ENCODE assay signal across 8 cellular contexts in the genomic region with DNA sequence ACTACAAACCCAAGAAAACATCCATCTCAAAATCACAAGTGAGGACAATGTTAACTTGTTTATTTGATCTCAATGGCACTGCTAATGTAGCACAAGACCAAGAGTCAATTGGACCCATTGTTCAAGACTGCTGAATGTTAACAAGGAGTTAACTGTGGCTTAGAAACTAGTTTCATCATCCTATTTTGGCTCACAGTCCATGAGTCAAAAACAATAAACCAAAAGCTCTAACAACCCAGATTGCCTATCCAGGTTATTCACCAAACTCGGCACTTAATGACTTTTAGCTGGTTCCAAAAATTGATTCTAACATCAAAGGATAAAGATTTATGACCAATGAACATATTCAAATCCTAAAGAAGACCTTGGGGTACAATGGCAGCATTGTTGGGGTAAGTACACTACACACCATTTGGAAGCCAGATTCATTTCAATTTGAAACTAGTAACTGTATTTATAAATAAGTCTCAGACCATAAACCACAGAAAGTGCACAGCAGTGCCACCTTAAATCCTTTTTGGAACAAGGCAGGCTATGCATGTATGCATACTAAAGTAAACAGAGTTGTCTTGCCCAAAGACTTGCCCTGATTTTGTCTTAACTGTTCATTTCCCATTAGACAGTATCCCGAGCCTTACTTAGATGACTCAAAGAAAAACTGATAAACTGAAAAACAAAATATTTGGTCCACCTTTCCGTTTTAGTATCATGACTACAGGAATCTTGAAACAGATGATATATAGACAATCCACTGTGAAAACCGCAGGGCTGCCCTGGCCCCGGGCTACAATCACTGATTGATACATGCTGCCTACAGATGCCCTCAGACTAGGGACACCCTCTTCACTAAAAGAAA.
DNase-seq lines count a peak whose midpoint lies in the region; ATAC-seq and FAIRE-seq lines count a peak whose summit lies in the region.

No MANE protein-coding gene starts in this region.

- DNase-seq in amniotic stem cell (lab: John Stamatoyannopoulos, UW) (peak; percentile 0), midbrain (lab: John Stamatoyannopoulos, UW) (peak; percentile 86), Karpas-422 (no peak), NOMO-1 treated with dmso at 0.1 percent for 144 hours (lab: John Stamatoyannopoulos, UW; ENCODE audit: unreplicated experiment) (no peak), NCI-H2171 (lab: John Stamatoyannopoulos, UW) (no peak)

- no peaks in the 10 kb centered on the region for H3K9me2 ChIP-seq in Karpas-422 (replicated peaks; ENCODE audit: insufficient read depth, low read length)

- H4K20me1 ChIP-seq in Karpas-422 (ENCODE audit: insufficient read depth, low read depth, low read length), result no peaks in the 10 kb centered on the region

- H3K27ac ChIP-seq in Karpas-422 (ENCODE audit: low read length), result no peak overlapping the region

- H2AFZ ChIP-seq in Karpas-422 (ENCODE audit: low read length), result no peak overlapping the region

- ATAC-seq in GM19035 (IDR thresholded peaks at IDR 0.05; ENCODE audit: unreplicated experiment) (peak; percentile 64), HG03139 (IDR thresholded peaks at IDR 0.05; ENCODE audit: unreplicated experiment) (peak; percentile 69)

- no peak overlapping the region for H3K9ac ChIP-seq in Karpas-422 (ENCODE audit: low read length)

- H3K36me3 ChIP-seq in Karpas-422 (ENCODE audit: insufficient read depth, low read length), result no peaks in the 10 kb centered on the region

- H3K27me3 ChIP-seq in Karpas-422 (ENCODE audit: low read length), result no peaks in the 10 kb centered on the region

- peak; percentile 99 for FAIRE-seq in A204.1 (lab: Jason Lieb, UNC)

- no peaks in the 10 kb centered on the region for H3K9me3 ChIP-seq in Karpas-422 (ENCODE audit: low read length)

- H3K79me2 ChIP-seq in Karpas-422 (ENCODE audit: low read length), result no peaks in the 10 kb centered on the region

- H3K4me3 ChIP-seq in Karpas-422 (ENCODE audit: low read length), result no peak overlapping the region

- no peak overlapping the region for H3K4me2 ChIP-seq in Karpas-422 (ENCODE audit: low read depth, low read length, poor library complexity, severe bottlenecking)

- H3K4me1 ChIP-seq in Karpas-422 (ENCODE audit: low read length), result no peaks in the 10 kb centered on the region

Comparison
In these comparisons a context has a peak if more than half of its experiments do, and no peak if none do; other contexts are left out.
1. DNase-seq: peak in amniotic stem cell (single experiment) and midbrain (single experiment); none in Karpas-422 (single experiment), NOMO-1 treated with dmso at 0.1 percent for 144 hours (single experiment) and NCI-H2171 (single experiment).